In the genomic region with DNA sequence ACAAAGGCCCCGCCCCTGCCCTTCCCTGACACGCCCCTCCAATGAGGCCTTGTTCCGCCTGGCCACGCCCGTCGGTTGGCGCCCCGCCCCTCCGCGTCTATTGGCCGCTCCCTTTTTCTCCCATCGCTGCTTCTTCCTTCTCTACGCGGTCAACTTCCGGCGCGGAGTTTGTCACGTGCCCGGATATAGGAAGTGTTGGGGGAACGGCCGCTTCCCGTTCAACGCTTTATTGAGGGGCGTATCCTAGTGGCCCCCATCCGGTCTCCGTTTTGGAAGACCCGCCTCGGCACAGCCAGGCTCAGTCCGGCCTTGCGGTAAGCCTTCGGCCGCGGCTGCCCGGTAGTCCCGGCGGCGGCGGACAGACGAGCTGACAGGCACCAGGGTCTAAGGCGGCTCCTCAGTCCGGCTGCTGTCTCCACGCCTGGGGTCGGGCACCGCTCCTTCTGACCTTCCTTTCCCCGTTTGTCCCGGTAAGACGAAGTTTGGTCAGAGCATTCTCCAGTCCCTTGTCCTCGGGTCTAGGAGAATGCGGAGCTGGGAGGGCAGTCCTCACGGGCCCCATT, we compare ENCODE assay signal across 8 cellular contexts. TPM values are rescaled to one million over a fixed set of nuclear protein-coding genes. Genes with fewer than 3 reads are reported as not detected.
A peak's percentile ranks its signal among the peaks of the same experiment; 100 is the strongest.
DNase-seq lines count a peak whose midpoint lies in the region; ATAC-seq and TF ChIP-seq lines count a peak whose summit lies in the region.

A gene with protein sequence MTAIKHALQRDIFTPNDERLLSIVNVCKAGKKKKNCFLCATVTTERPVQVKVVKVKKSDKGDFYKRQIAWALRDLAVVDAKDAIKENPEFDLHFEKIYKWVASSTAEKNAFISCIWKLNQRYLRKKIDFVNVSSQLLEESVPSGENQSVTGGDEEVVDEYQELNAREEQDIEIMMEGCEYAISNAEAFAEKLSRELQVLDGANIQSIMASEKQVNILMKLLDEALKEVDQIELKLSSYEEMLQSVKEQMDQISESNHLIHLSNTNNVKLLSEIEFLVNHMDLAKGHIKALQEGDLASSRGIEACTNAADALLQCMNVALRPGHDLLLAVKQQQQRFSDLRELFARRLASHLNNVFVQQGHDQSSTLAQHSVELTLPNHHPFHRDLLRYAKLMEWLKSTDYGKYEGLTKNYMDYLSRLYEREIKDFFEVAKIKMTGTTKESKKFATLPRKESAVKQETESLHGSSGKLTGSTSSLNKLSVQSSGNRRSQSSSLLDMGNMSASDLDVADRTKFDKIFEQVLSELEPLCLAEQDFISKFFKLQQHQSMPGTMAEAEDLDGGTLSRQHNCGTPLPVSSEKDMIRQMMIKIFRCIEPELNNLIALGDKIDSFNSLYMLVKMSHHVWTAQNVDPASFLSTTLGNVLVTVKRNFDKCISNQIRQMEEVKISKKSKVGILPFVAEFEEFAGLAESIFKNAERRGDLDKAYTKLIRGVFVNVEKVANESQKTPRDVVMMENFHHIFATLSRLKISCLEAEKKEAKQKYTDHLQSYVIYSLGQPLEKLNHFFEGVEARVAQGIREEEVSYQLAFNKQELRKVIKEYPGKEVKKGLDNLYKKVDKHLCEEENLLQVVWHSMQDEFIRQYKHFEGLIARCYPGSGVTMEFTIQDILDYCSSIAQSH (plus strand): TSS at position 165 of the 563 bp plus-strand sequence. CDS start 4,676 bp downstream, outside the sequence.

- CTCF ChIA-PET in PC-3 (lab: Charles Lee) = interaction anchor here (0.7 kb wide), 1 partner anchor 120 kb away, joined by 3 read pairs; no protein-coding TSS in a partner anchor

- H3K27ac ChIP-seq in PC-3 (ENCODE audit: low read length) (peak within 1 kb of the TSS; percentile 13), epithelial cell of prostate (peak within 1 kb of the TSS; percentile 62)

- H3K79me2 ChIP-seq in PC-3 (ENCODE audit: low read length) = peaks cover 36% of the 10 kb centered on the region

- H3K4me3 ChIP-seq in PC-3 (ENCODE audit: low read length) (peak within 1 kb of the TSS; percentile 84), mucosa of descending colon (peak within 1 kb of the TSS; percentile 94)

- TF ChIP-seq CTCF in PC-3 (conservative IDR thresholded peaks at IDR 0.05; ENCODE audit: low read depth, low read length) = no peak
- no peak for TF ChIP-seq CTCF in mucosa of descending colon (IDR thresholded peaks at IDR 0.05)

- no peaks in the 10 kb centered on the region for H3K9me2 ChIP-seq in PC-3 (replicated peaks; ENCODE audit: low read length)

- H3K9me3 ChIP-seq in PC-3 (ENCODE audit: low read length) = no peaks in the 10 kb centered on the region
- H3K9me3 ChIP-seq in mucosa of descending colon = no peaks in the 10 kb centered on the region

- H2AFZ ChIP-seq in PC-3 (ENCODE audit: low read length) = peak within 1 kb of the TSS; percentile 88

- BruUV-seq in PC-3 (replicated peaks; lab: Mats Ljungman, UMichigan) = no TSS peak

- POLR2A ChIA-PET in PC-3 (lab: Charles Lee; ENCODE audit: unreplicated experiment) = no interaction called here

- no peaks in the 10 kb centered on the region for H3K27me3 ChIP-seq in PC-3 (ENCODE audit: low read length)

- DNase-seq in DMS114 treated with DMSO at 0.1 percent for 48 hours (lab: John Stamatoyannopoulos, UW; ENCODE audit: unreplicated experiment) = peak; percentile 90
- DNase-seq in PC-3 = peak; percentile 99
- peak; percentile 97 for DNase-seq in activated T-cell treated with anti-CD3 and anti-CD28 coated beads for 48 hours (ENCODE audit: low read depth)
- peak; percentile 72 for DNase-seq in epithelial cell of prostate (ENCODE audit: low read depth, low spot score)
- DNase-seq in mucosa of descending colon = peak; percentile 100
- peak; percentile 98 for DNase-seq in stimulated activated CD8-positive, alpha-beta memory T cell treated with anti-CD3 and anti-CD28 coated beads, Interleukin-4, amount 100 ng/mL, for 24 hours (ENCODE audit: low read depth)

- peaks cover 7% of the 10 kb centered on the region; the same call in 1 of the 2 replicates for H3K36me3 ChIP-seq in PC-3 (ENCODE audit: low read depth, low read length)
- no peaks in the 10 kb centered on the region for H3K36me3 ChIP-seq in mucosa of descending colon (ENCODE audit: low read depth)

- H3K4me1 ChIP-seq in PC-3 (ENCODE audit: insufficient read depth, low read length) = peaks cover 17% of the 10 kb centered on the region
- peaks cover 8% of the 10 kb centered on the region for H3K4me1 ChIP-seq in mucosa of descending colon (ENCODE audit: low read depth)

- peak within 1 kb of the TSS; percentile 97 for H3K4me2 ChIP-seq in PC-3 (ENCODE audit: low read length)

- ATAC-seq in GM21576 (IDR thresholded peaks at IDR 0.05; ENCODE audit: unreplicated experiment) = peak; percentile 98
- peak; percentile 95 for ATAC-seq in PC-3
- ATAC-seq in mucosa of descending colon = peak; percentile 99

- intact Hi-C loops in PC-3 (cut with micrococcal nuclease) (loop anchor here (1.0 kb wide), 1 partner anchor 95 kb away; a partner anchor contains a TSS), mucosa of descending colon (cut with DNase I, micrococcal nuclease) (no loop called here)

- no peaks in the 10 kb centered on the region for H3F3A ChIP-seq in PC-3 (ENCODE audit: low read length, unreplicated experiment)

- no peak; the same call in 1 of the 2 replicates for TF ChIP-seq EP300 in Ishikawa (IDR thresholded peaks at IDR 0.05; ENCODE audit: borderline replicate concordance)

- H3K9ac ChIP-seq in PC-3 (ENCODE audit: low read length) = peak within 1 kb of the TSS; percentile 92

- no peak for TF ChIP-seq RAD21 in Ishikawa (IDR thresholded peaks at IDR 0.05; ENCODE audit: low read depth)

- no peaks in the 10 kb centered on the region for H4K20me1 ChIP-seq in PC-3 (ENCODE audit: low read length)

TF ChIP-seq in Ishikawa, 13 proteins besides CTCF, POLR2A, EP300 and RAD21:
- peak; percentile 33; the same call in 1 of the 2 replicates for TF ChIP-seq CREB1 (IDR thresholded peaks at IDR 0.05; ENCODE audit: low read depth)
- TF ChIP-seq, protein P1, sequence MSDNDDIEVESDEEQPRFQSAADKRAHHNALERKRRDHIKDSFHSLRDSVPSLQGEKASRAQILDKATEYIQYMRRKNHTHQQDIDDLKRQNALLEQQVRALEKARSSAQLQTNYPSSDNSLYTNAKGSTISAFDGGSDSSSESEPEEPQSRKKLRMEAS (IDR thresholded peaks at IDR 0.05) = peak; percentile 39; the same call in 1 of the 2 replicates
- peak; percentile 61 for TF ChIP-seq TCF12 (IDR thresholded peaks at IDR 0.05; ENCODE audit: low read depth)
- TF ChIP-seq NFIC (IDR thresholded peaks at IDR 0.05) = no peak
- TF ChIP-seq FOXM1 (IDR thresholded peaks at IDR 0.05; ENCODE audit: borderline replicate concordance, low read depth) = no peak
- TF ChIP-seq, protein P2, sequence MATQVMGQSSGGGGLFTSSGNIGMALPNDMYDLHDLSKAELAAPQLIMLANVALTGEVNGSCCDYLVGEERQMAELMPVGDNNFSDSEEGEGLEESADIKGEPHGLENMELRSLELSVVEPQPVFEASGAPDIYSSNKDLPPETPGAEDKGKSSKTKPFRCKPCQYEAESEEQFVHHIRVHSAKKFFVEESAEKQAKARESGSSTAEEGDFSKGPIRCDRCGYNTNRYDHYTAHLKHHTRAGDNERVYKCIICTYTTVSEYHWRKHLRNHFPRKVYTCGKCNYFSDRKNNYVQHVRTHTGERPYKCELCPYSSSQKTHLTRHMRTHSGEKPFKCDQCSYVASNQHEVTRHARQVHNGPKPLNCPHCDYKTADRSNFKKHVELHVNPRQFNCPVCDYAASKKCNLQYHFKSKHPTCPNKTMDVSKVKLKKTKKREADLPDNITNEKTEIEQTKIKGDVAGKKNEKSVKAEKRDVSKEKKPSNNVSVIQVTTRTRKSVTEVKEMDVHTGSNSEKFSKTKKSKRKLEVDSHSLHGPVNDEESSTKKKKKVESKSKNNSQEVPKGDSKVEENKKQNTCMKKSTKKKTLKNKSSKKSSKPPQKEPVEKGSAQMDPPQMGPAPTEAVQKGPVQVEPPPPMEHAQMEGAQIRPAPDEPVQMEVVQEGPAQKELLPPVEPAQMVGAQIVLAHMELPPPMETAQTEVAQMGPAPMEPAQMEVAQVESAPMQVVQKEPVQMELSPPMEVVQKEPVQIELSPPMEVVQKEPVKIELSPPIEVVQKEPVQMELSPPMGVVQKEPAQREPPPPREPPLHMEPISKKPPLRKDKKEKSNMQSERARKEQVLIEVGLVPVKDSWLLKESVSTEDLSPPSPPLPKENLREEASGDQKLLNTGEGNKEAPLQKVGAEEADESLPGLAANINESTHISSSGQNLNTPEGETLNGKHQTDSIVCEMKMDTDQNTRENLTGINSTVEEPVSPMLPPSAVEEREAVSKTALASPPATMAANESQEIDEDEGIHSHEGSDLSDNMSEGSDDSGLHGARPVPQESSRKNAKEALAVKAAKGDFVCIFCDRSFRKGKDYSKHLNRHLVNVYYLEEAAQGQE (IDR thresholded peaks at IDR 0.05; ENCODE audit: low read depth) = no peak
- TF ChIP-seq TAF1 (IDR thresholded peaks at IDR 0.05; ENCODE audit: low read depth) = peak; percentile 70
- no peak for TF ChIP-seq CEBPB (IDR thresholded peaks at IDR 0.05)
- TF ChIP-seq, protein P3, sequence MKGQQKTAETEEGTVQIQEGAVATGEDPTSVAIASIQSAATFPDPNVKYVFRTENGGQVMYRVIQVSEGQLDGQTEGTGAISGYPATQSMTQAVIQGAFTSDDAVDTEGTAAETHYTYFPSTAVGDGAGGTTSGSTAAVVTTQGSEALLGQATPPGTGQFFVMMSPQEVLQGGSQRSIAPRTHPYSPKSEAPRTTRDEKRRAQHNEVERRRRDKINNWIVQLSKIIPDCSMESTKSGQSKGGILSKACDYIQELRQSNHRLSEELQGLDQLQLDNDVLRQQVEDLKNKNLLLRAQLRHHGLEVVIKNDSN (IDR thresholded peaks at IDR 0.05) = peak; percentile 99
- no peak for TF ChIP-seq YY1 (IDR thresholded peaks at IDR 0.05; ENCODE audit: low read depth)
- TF ChIP-seq TEAD4 (IDR thresholded peaks at IDR 0.05) = no peak
- no peak for TF ChIP-seq EGR1 (IDR thresholded peaks at IDR 0.05)
- peak; percentile 65; the same call in 1 of the 2 replicates for TF ChIP-seq ZBTB7A (IDR thresholded peaks at IDR 0.05; ENCODE audit: low read depth)

RNA-seq across cellular contexts. Expression of the gene that starts here (rescaled TPM):
- total RNA-seq in PC-3 (2014; rRNA removed) = 23.7 and 37.4 TPM in 2 replicates
- 10 to 100 TPM; 32.9 to 53.3 (median 37.4) TPM for total RNA-seq in mucosa of descending colon

Comparison
In these comparisons a context has a peak if more than half of its experiments do, and no peak if none do; other contexts are left out.
1. Peak in every context shown above with its lines: DNase-seq, ATAC-seq, H3K4me3 ChIP-seq and H3K27ac ChIP-seq.